ENCODE assay signal across 1 cellular context in genomic region chr19:1285737-1286360, GRCh38.
TF ChIP-seq lines count a peak whose summit lies in the region.

Gene EFNA2 (plus strand): TSS chr19:1285873. CDS start chr19:1286169, 296 bp downstream.

TF ChIP-seq in H1, 55 proteins besides CTCF, POLR2A, EP300 and RAD21:
- no peak for TF ChIP-seq CBX5 (IDR thresholded peaks at IDR 0.05; ENCODE audit: low read depth, low read length)
- no peak for TF ChIP-seq POLR2AphosphoS5 (IDR thresholded peaks at IDR 0.05; ENCODE audit: low read depth, low read length)
- no peak for TF ChIP-seq CTBP2 (IDR thresholded peaks at IDR 0.05; ENCODE audit: borderline replicate concordance, insufficient read depth, insufficient read length, low read length)
- TF ChIP-seq MAFK (IDR thresholded peaks at IDR 0.05; ENCODE audit: low read depth, low read length), result no peak
- no peak for TF ChIP-seq CREB1 (IDR thresholded peaks at IDR 0.05)
- TF ChIP-seq BCL11A (IDR thresholded peaks at IDR 0.05; ENCODE audit: low read depth in 2 of 2, low read length in 2 of 2), result no peak
- TF ChIP-seq SP1 (IDR thresholded peaks at IDR 0.05; ENCODE audit: low read depth, low read length), result no peak
